ENCODE assay signal across 21 cellular contexts in the genomic region with DNA sequence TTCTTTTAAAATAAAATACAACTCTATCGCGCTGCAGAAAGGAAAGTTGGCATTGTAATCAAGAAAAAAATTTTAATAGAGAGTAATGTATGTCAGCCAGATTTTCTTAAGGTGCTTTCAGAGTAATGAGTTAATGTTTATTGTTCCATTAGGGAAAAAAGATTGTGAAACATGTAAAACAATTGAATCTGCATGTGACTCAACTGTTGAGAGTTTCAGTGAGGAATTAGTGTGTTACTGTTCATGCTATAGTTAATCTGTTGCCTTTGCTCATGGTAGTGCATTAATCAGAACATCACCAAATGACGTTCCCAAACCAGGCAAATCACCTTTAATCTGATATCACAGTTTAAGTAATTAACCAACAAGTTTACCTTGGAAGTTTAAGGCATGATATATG.
"Had no signal": no experiment of that assay in that cellular context is flagged by ENCODE, and none has a peak within 500 bp of the region (broad histone marks: within the 10 kb centered on the region; RNA-seq: fewer than 3 reads in every experiment).

No MANE protein-coding gene starts in this region.

- FAIRE-seq: colon, frontal cortex, keratinocyte, pancreas had no signal

- H3K27me3 Mint-ChIP-seq: activated naive CD8-positive, alpha-beta T cell treated with anti-CD3 and anti-CD28 coated beads for 36 hours had no signal

- H3K4me1 ChIP-seq: body of pancreas, esophagus muscularis mucosa, pancreas, upper lobe of right lung had no signal

- H3K4me2 ChIP-seq: smooth muscle cell had no signal

- DNase-seq: activated CD4-positive, alpha-beta T cell treated with anti-CD3 and anti-CD28 coated beads for 1 hour; activated CD4-positive, alpha-beta T cell treated with anti-CD3 and anti-CD28 coated beads, Interleukin-2, amount 50 U/mL, for 4 hours; activated naive CD8-positive, alpha-beta T cell treated with anti-CD3 and anti-CD28 coated beads for 36 hours; body of pancreas; central memory CD4-positive, alpha-beta T cell; dorsolateral prefrontal cortex; pancreas; stimulated activated CD4-positive, alpha-beta T cell treated with anti-CD3 and anti-CD28 coated beads, Interleukin-4, amount 100 ng/mL, for 1 hour; SW 1271; upper lobe of right lung; WERI-Rb-1 had no signal

- H3K36me3 Mint-ChIP-seq: activated naive CD8-positive, alpha-beta T cell treated with anti-CD3 and anti-CD28 coated beads for 36 hours; stimulated activated effector memory CD8-positive, alpha-beta T cell treated with anti-CD3 and anti-CD28 coated beads, Interleukin-12 subunit alpha, Interleukin-12 subunit beta, amount 100 ng/mL, for 72 hours had no signal

- H3K27ac ChIP-seq: body of pancreas, esophagus muscularis mucosa, neutrophil, pancreas, upper lobe of right lung, WERI-Rb-1 had no signal

- H3K9me3 Mint-ChIP-seq: activated naive CD8-positive, alpha-beta T cell treated with anti-CD3 and anti-CD28 coated beads for 36 hours had no signal

- H3K9me3 ChIP-seq: body of pancreas, esophagus muscularis mucosa, neutrophil, pancreas, upper lobe of right lung had no signal

- H3K27me3 ChIP-seq: body of pancreas, dorsolateral prefrontal cortex, esophagus muscularis mucosa, neutrophil, pancreas, upper lobe of right lung had no signal

- H3K27ac Mint-ChIP-seq: activated naive CD8-positive, alpha-beta T cell treated with anti-CD3 and anti-CD28 coated beads for 36 hours; activated T-helper 1 cell treated with anti-CD3 and anti-CD28 coated beads, Interleukin-12 subunit alpha, Interleukin-12 subunit beta, Interleukin-2, Interleukin-4 antibody, amounts not matched to agents 30 ng/mL and 10 ng/mL and 1 ng/mL, durations not matched to agents 14 hours and 24 hours and 36 hours; stimulated activated effector memory CD8-positive, alpha-beta T cell treated with anti-CD3 and anti-CD28 coated beads, Interleukin-12 subunit alpha, Interleukin-12 subunit beta, amount 100 ng/mL, for 72 hours had no signal

- H3K36me3 ChIP-seq: esophagus muscularis mucosa, neutrophil, pancreas, upper lobe of right lung, WERI-Rb-1 had no signal

- H3K4me3 ChIP-seq: body of pancreas, dorsolateral prefrontal cortex, esophagus muscularis mucosa, pancreas, smooth muscle cell, upper lobe of right lung had no signal

- H3K4me1 Mint-ChIP-seq: activated naive CD8-positive, alpha-beta T cell treated with anti-CD3 and anti-CD28 coated beads for 36 hours; stimulated activated effector memory CD8-positive, alpha-beta T cell treated with anti-CD3 and anti-CD28 coated beads, Interleukin-12 subunit alpha, Interleukin-12 subunit beta, amount 100 ng/mL, for 72 hours had no signal

- H3K4me3 Mint-ChIP-seq: activated naive CD8-positive, alpha-beta T cell treated with anti-CD3 and anti-CD28 coated beads for 36 hours; activated T-helper 1 cell treated with anti-CD3 and anti-CD28 coated beads, Interleukin-12 subunit alpha, Interleukin-12 subunit beta, Interleukin-2, Interleukin-4 antibody, amounts not matched to agents 30 ng/mL and 10 ng/mL and 1 ng/mL, durations not matched to agents 14 hours and 24 hours and 36 hours; stimulated activated effector memory CD8-positive, alpha-beta T cell treated with anti-CD3 and anti-CD28 coated beads, Interleukin-12 subunit alpha, Interleukin-12 subunit beta, amount 100 ng/mL, for 72 hours had no signal

- ATAC-seq: body of pancreas; left lobe of liver; pancreas; sciatic nerve; stimulated activated effector memory CD8-positive, alpha-beta T cell treated with anti-CD3 and anti-CD28 coated beads, Interleukin-12 subunit alpha, Interleukin-12 subunit beta, amount 100 ng/mL, for 72 hours; upper lobe of right lung had no signal
